ENCODE assay signal across 26 cellular contexts in genomic region chr3:162722336-162722735, GRCh38.
"Had no signal": no experiment of that assay in that cellular context is flagged by ENCODE, and none has a peak within 500 bp of the region (broad histone marks: within the 10 kb centered on the region; RNA-seq: fewer than 3 reads in every experiment).

No MANE protein-coding gene starts in this region.

- H3K27ac ChIP-seq: breast epithelium, colonic mucosa, Peyer's patch, SJSA1 had no signal

- H3K36me3 Mint-ChIP-seq: activated naive CD4-positive, alpha-beta T cell treated with anti-CD3 and anti-CD28 coated beads, Interleukin-2, amount 50 U/mL, for 24 hours had no signal

- H3K27me3 ChIP-seq: breast epithelium, colonic mucosa, Peyer's patch, SJSA1 had no signal

- H3K4me1 Mint-ChIP-seq: activated naive CD4-positive, alpha-beta T cell treated with anti-CD3 and anti-CD28 coated beads, Interleukin-2, amount 50 U/mL, for 24 hours had no signal

- H3K4me1 ChIP-seq: breast epithelium, colonic mucosa, Peyer's patch, SJSA1 had no signal

- H3K4me3 Mint-ChIP-seq: activated CD8-positive, alpha-beta T cell treated with anti-CD3 and anti-CD28 coated beads, Interleukin-2, amount 10 ng/mL, durations not matched to agents 7 days and 5 days; activated naive CD4-positive, alpha-beta T cell treated with anti-CD3 and anti-CD28 coated beads, Interleukin-2, amount 50 U/mL, for 24 hours; T-helper 1 cell treated with Interleukin-12 subunit alpha and Interleukin-12 subunit beta and Interleukin-4 antibody, amounts not matched to agents 30 μg/mL and 1 μg/mL, for 36 hours had no signal

- H3K4me3 ChIP-seq: breast epithelium, colonic mucosa, Peyer's patch, SJSA1 had no signal

- ATAC-seq: activated CD8-positive, alpha-beta T cell treated with anti-CD3 and anti-CD28 coated beads, Interleukin-2, amount 10 ng/mL, durations not matched to agents 7 days and 5 days; SK-N-SH treated with all-trans-retinoic acid at 6 μM for 48 hours had no signal

- H3K9me3 Mint-ChIP-seq: activated naive CD4-positive, alpha-beta T cell treated with anti-CD3 and anti-CD28 coated beads, Interleukin-2, amount 50 U/mL, for 24 hours; T-helper 1 cell treated with Interleukin-12 subunit alpha and Interleukin-12 subunit beta and Interleukin-4 antibody, amounts not matched to agents 30 μg/mL and 1 μg/mL, for 36 hours had no signal

- H3K9me3 ChIP-seq: breast epithelium, colonic mucosa, Peyer's patch had no signal

- H3K27me3 Mint-ChIP-seq: activated naive CD4-positive, alpha-beta T cell treated with anti-CD3 and anti-CD28 coated beads, Interleukin-2, amount 50 U/mL, for 24 hours had no signal

- H3K36me3 ChIP-seq: breast epithelium, colonic mucosa, Peyer's patch, SJSA1 had no signal

- H3K27ac Mint-ChIP-seq: activated CD8-positive, alpha-beta T cell treated with anti-CD3 and anti-CD28 coated beads, Interleukin-2, amount 10 ng/mL, durations not matched to agents 7 days and 5 days; activated naive CD4-positive, alpha-beta T cell treated with anti-CD3 and anti-CD28 coated beads, Interleukin-2, amount 50 U/mL, for 24 hours; T-helper 1 cell treated with Interleukin-12 subunit alpha and Interleukin-12 subunit beta and Interleukin-4 antibody, amounts not matched to agents 30 μg/mL and 1 μg/mL, for 36 hours had no signal

- DNase-seq: activated CD4-positive, alpha-beta T cell treated with anti-CD3 and anti-CD28 coated beads for 48 hours; activated CD4-positive, alpha-beta T cell treated with anti-CD3 and anti-CD28 coated beads, Interleukin-2, amount 50 U/mL, for 4 hours; activated CD4-positive, CD25-positive, alpha-beta regulatory T cell treated with anti-CD3 and anti-CD28 coated beads, Interleukin-2, amount 50 U/mL, for 72 hours; activated CD8-positive, alpha-beta memory T cell treated with anti-CD3 and anti-CD28 coated beads, Interleukin-2, amount 50 U/mL, for 48 hours; activated CD8-positive, alpha-beta T cell treated with anti-CD3 and anti-CD28 coated beads, Interleukin-2, amount 10 ng/mL, durations not matched to agents 7 days and 5 days; activated effector memory CD4-positive, alpha-beta T cell treated with Interleukin-2 at 50 U/mL for 16 hours; activated naive CD4-positive, alpha-beta T cell; activated T-cell treated with anti-CD3 and anti-CD28 coated beads, Interleukin-2, amount 50 U/mL, for 1 hour; aorta; caudate nucleus; colonic mucosa; NCI-H1092; NCI-H1417; NCI-H1930; NCI-H2171; NCI-H226; NCI-H526; NK-92 treated with Interleukin-12 subunit alpha and Interleukin-12 subunit beta, amount 100 ng/mL, for 24 hours; Peyer's patch; SHP77; SW 1271 had no signal
